1 cellular context compared by ENCODE assay signal in genomic region chr1:16155537-16156410, GRCh38.
TF ChIP-seq lines count a peak whose summit lies in the region.

TSS of gene EPHA2 (minus strand) at chr1:16156069. CDS start at chr1:16155932, 137 bp downstream.

TF ChIP-seq in HepG2, 621 proteins besides CTCF, POLR2A, EP300 and RAD21 (continued from another document and continues in another):
- no peak for TF ChIP-seq ZBTB40 (IDR thresholded peaks at IDR 0.05)
- TF ChIP-seq ZBTB40 (CRISPR knock-in tag; IDR thresholded peaks at IDR 0.05): peak; percentile 34; the same call in 1 of the 2 replicates
- TF ChIP-seq ZNF749 (CRISPR knock-in tag; IDR thresholded peaks at IDR 0.05; ENCODE audit: borderline replicate concordance): peak; percentile 81; the same call in 1 of the 2 replicates
- 0 out of 2 replicates have a peak, but pooled peaks have one; percentile 46 for TF ChIP-seq CSRNP1 (CRISPR knock-in tag; IDR thresholded peaks at IDR 0.05)
- TF ChIP-seq GATAD1 (CRISPR knock-in tag; IDR thresholded peaks at IDR 0.05): peak; percentile 33
- TF ChIP-seq THAP9 (CRISPR knock-in tag; IDR thresholded peaks at IDR 0.05; ENCODE audit: borderline replicate concordance): peak; percentile 27; the same call in 1 of the 2 replicates
- TF ChIP-seq MTERF4 (CRISPR knock-in tag; IDR thresholded peaks at IDR 0.05): peak; percentile 73; the same call in 1 of the 2 replicates
- no peak for TF ChIP-seq SIN3B (IDR thresholded peaks at IDR 0.05; ENCODE audit: low read length)
- peak; percentile 45; the same call in 1 of the 2 replicates for TF ChIP-seq ELF1 (CRISPR knock-in tag; IDR thresholded peaks at IDR 0.05)
- TF ChIP-seq SAP130 (CRISPR knock-in tag; IDR thresholded peaks at IDR 0.05; ENCODE audit: low read depth): peak; percentile 95
- TF ChIP-seq STAT6 (CRISPR knock-in tag; IDR thresholded peaks at IDR 0.05; ENCODE audit: borderline replicate concordance): no peak
- TF ChIP-seq SKI (IDR thresholded peaks at IDR 0.05; ENCODE audit: partially characterized antibody): no peak
- 0 out of 2 replicates have a peak, but pooled peaks have one; percentile 20 for TF ChIP-seq ZNF276 (CRISPR knock-in tag; IDR thresholded peaks at IDR 0.05; ENCODE audit: low read depth)
- TF ChIP-seq EED (CRISPR knock-in tag; IDR thresholded peaks at IDR 0.05): no peak
- 0 out of 2 replicates have a peak, but pooled peaks have one; percentile 38 for TF ChIP-seq RERE (CRISPR knock-in tag; IDR thresholded peaks at IDR 0.05; ENCODE audit: low read depth)
- TF ChIP-seq KLF16 (CRISPR knock-in tag; IDR thresholded peaks at IDR 0.05): peak in 1 of 2 experiments; percentile 64; a peak in 1 of 4 replicates
- no peak for TF ChIP-seq ARNT (IDR thresholded peaks at IDR 0.05)
- TF ChIP-seq HDAC1 (CRISPR knock-in tag; IDR thresholded peaks at IDR 0.05): peak; percentile 57; the same call in 1 of the 2 replicates
- TF ChIP-seq ZNF576 (CRISPR knock-in tag; IDR thresholded peaks at IDR 0.05): no peak
- TF ChIP-seq BCL6 (CRISPR knock-in tag; IDR thresholded peaks at IDR 0.05): no peak
- 0 out of 2 replicates have a peak, but pooled peaks have one; percentile 45 for TF ChIP-seq BCL3 (CRISPR knock-in tag; IDR thresholded peaks at IDR 0.05)
- TF ChIP-seq GABPA (IDR thresholded peaks at IDR 0.05; ENCODE audit: low read depth, low read length): no peak
- peak; percentile 48 for TF ChIP-seq GABPA (CRISPR knock-in tag; IDR thresholded peaks at IDR 0.05; ENCODE audit: low read depth)
